Comparison of ENCODE assay signal across 8 cellular contexts in genomic region chr12:72742560-72742959, GRCh38.
"Had no signal": no experiment of that assay in that cellular context is flagged by ENCODE, and none has a peak within 500 bp of the region (broad histone marks: within the 10 kb centered on the region; RNA-seq: fewer than 3 reads in every experiment).

No MANE protein-coding gene starts in this region.

- H3K27ac ChIP-seq: HL-60, KMS-11 had no signal

- ATAC-seq: HepG2, K562 had no signal

- H3K4me3 ChIP-seq: K562 had no signal

- DNase-seq: IMR-90, KBM-7, KG1 had no signal

- FAIRE-seq: HepG2, HTR-8/SVneo, K562 had no signal
